8 cellular contexts compared by ENCODE assay signal in the genomic region with DNA sequence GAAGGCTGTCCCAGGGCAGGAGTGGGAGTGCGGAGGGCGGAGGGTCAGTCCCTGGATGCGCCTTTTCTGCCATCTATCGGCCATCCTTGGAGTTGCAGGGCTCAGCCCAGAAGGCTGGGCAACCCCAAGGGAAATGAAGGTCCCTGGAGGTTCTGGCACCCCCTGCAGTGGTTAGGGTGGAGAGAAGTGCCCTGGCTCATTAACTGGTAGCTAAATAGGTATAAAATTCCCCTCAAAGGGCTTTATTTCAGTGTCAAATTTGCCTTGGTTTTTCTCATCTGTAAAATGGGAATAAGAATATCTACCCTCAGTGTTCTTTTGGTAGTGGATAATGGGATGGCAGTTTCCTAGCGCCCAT. TPM values are rescaled to one million over a fixed set of nuclear protein-coding genes. Genes with fewer than 3 reads are reported as not detected.
DNase-seq lines count a peak whose midpoint lies in the region; ATAC-seq and TF ChIP-seq lines count a peak whose summit lies in the region.

No MANE protein-coding gene starts in this region.

- CTCF ChIA-PET in A673 (lab: Charles Lee) = no interaction called here
- CTCF ChIA-PET in Panc1 (lab: Charles Lee) = interaction anchor here (0.7 to 1.2 kb wide), 6 partner anchors 17 to 68 kb away, joined by 3 to 6 read pairs (median 4); no protein-coding TSS in a partner anchor

- POLR2A ChIA-PET in A673 (lab: Charles Lee; ENCODE audit: low non-redundant PET) (no interaction called here), Panc1 (lab: Charles Lee) (no interaction called here)

- H3K4me3 ChIP-seq in A673 (ENCODE audit: low read depth, low read length, poor library complexity, severe bottlenecking) = no peak overlapping the region
- H3K4me3 ChIP-seq in Panc1 (ENCODE audit: low read depth in 2 of 2, low read length in 2 of 2) = peak overlapping the region; percentile 17 to 29; a peak in 3 of 4 replicates
- peak overlapping the region; percentile 12 for H3K4me3 ChIP-seq in fibroblast of mammary gland (ENCODE audit: control insufficient read depth, low read depth, low read length)

- H3K27ac Mint-ChIP-seq in activated T-cell treated with anti-CD3 and anti-CD28 coated beads, Interleukin-2, amount 50 U/mL, for 24 hours = no peak overlapping the region
- no peak overlapping the region for H3K27ac Mint-ChIP-seq in neural crest cell (ENCODE audit: unreplicated experiment)

- H3K9me3 Mint-ChIP-seq in activated T-cell treated with anti-CD3 and anti-CD28 coated beads, Interleukin-2, amount 50 U/mL, for 24 hours = no peaks in the 10 kb centered on the region
- H3K9me3 Mint-ChIP-seq in neural crest cell = no peaks in the 10 kb centered on the region

- H3K4me1 ChIP-seq in A673 (ENCODE audit: insufficient read depth, low read length, poor library complexity, severe bottlenecking) (no peaks in the 10 kb centered on the region), Panc1 (ENCODE audit: control insufficient read depth, insufficient read depth, low read length) (peaks cover 8% of the 10 kb centered on the region)

- no peaks in the 10 kb centered on the region for H3K9me3 ChIP-seq in A673 (ENCODE audit: low read depth, low read length, poor library complexity, severe bottlenecking)
- no peaks in the 10 kb centered on the region for H3K9me3 ChIP-seq in Panc1 (ENCODE audit: control insufficient read depth, insufficient read depth, low read depth, low read length)

- DNase-seq in A673 (ENCODE audit: low spot score) = peak; percentile 66
- peak; percentile 81 for DNase-seq in HK-2 (ENCODE audit: unreplicated experiment)
- peak; percentile 32 for DNase-seq in Panc1 (ENCODE audit: low read depth, low spot score)
- DNase-seq in activated T-cell treated with anti-CD3 and anti-CD28 coated beads, Interleukin-2, amount 50 U/mL, for 24 hours = peak; percentile 88
- peak; percentile 49 for DNase-seq in fibroblast of mammary gland (ENCODE audit: low read depth)
- DNase-seq in neural crest cell (ENCODE audit: low read depth, low spot score) = peak; percentile 84
- peak in 47 of 49 donors; percentile 4 to 78 (median 50) for DNase-seq in substantia nigra (lab: John Stamatoyannopoulos, UW)

- intact Hi-C loops in A673 (cut with micrococcal nuclease; ENCODE audit: unreplicated experiment) (loop anchor here (1.0 kb wide), 1 partner anchor 66 kb away; no protein-coding TSS in a partner anchor), Panc1 (cut with micrococcal nuclease; ENCODE audit: unreplicated experiment) (no loop called here)

- BruUV-seq in A673 (replicated peaks; lab: Mats Ljungman, UMichigan) = no TSS peak
- no TSS peak for BruUV-seq in Panc1 (replicated peaks; lab: Mats Ljungman, UMichigan)

- peaks cover 12% of the 10 kb centered on the region for H3K4me1 Mint-ChIP-seq in activated T-cell treated with anti-CD3 and anti-CD28 coated beads, Interleukin-2, amount 50 U/mL, for 24 hours (ENCODE audit: low read depth)
- peaks cover 25% of the 10 kb centered on the region for H3K4me1 Mint-ChIP-seq in neural crest cell

- in situ Hi-C loops in Panc1 (cut with HindIII; ENCODE audit: low pct_unique_long_range_greater_than_20kb, low sequenced_read_pairs) = no loop called here

- peak overlapping the region; percentile 62 for H3K4me3 Mint-ChIP-seq in activated T-cell treated with anti-CD3 and anti-CD28 coated beads, Interleukin-2, amount 50 U/mL, for 24 hours
- H3K4me3 Mint-ChIP-seq in neural crest cell = peak overlapping the region; percentile 44

- ATAC-seq in GM18498 (IDR thresholded peaks at IDR 0.05; ENCODE audit: unreplicated experiment) (peak; percentile 61), Panc1 (peak; percentile 93)

- H3K36me3 ChIP-seq in A673 (ENCODE audit: insufficient read depth, low read length, poor library complexity, severe bottlenecking) = no peaks in the 10 kb centered on the region
- no peaks in the 10 kb centered on the region for H3K36me3 ChIP-seq in Panc1 (ENCODE audit: control insufficient read depth, insufficient read depth, low read length)

- H3K36me3 Mint-ChIP-seq in activated T-cell treated with anti-CD3 and anti-CD28 coated beads, Interleukin-2, amount 50 U/mL, for 24 hours (ENCODE audit: low read depth) = no peaks in the 10 kb centered on the region
- H3K36me3 Mint-ChIP-seq in neural crest cell (ENCODE audit: low read depth) = no peaks in the 10 kb centered on the region

- H3K27me3 ChIP-seq in A673 (replicated peaks; ENCODE audit: insufficient read depth, low read depth, low read length, poor library complexity) = no peaks in the 10 kb centered on the region
- no peaks in the 10 kb centered on the region for H3K27me3 ChIP-seq in Panc1 (ENCODE audit: control insufficient read depth, insufficient read depth, low read length)

- TF ChIP-seq CTCF in A673 (conservative IDR thresholded peaks at IDR 0.05; ENCODE audit: low read depth, low read length) = peak; percentile 73
- peak; percentile 98 for TF ChIP-seq CTCF in Panc1 (IDR thresholded peaks at IDR 0.05)
- peak; percentile 97 for TF ChIP-seq CTCF in fibroblast of mammary gland (conservative IDR thresholded peaks at IDR 0.05; ENCODE audit: control insufficient read depth, insufficient read depth, low read depth, low read length)
- TF ChIP-seq CTCF in neural crest cell (conservative IDR thresholded peaks at IDR 0.05) = peak; percentile 88

- H3K27ac ChIP-seq in A673 (ENCODE audit: low read depth, low read length, poor library complexity, severe bottlenecking) = no peak overlapping the region
- H3K27ac ChIP-seq in Panc1 (ENCODE audit: low read length) = no peak overlapping the region
- H3K27ac ChIP-seq in substantia nigra (ENCODE audit: low read depth, low read length, poor library complexity, severe bottlenecking) = no peak overlapping the region

- peaks cover 18% of the 10 kb centered on the region for H3K27me3 Mint-ChIP-seq in activated T-cell treated with anti-CD3 and anti-CD28 coated beads, Interleukin-2, amount 50 U/mL, for 24 hours
- peaks cover 3% of the 10 kb centered on the region for H3K27me3 Mint-ChIP-seq in neural crest cell (ENCODE audit: low read depth)

RNA-seq across cellular contexts. Expression of a gene that starts 22.4 kb away (rescaled TPM):
- total RNA-seq in A673 (2021) (26.9 and 37.3 TPM in 2 replicates), Panc1 (2021; ENCODE audit: unreplicated experiment) (31.6 TPM), neural crest cell (46.8 and 52.8 TPM in 2 replicates)
- polyA plus RNA-seq in Panc1 (2012; ENCODE audit: insufficient read length) = 25.8 TPM

RNA-seq across cellular contexts. Expression of a gene that starts 30.4 kb away (rescaled TPM):
- total RNA-seq in A673 (2021) (177 and 178 TPM in 2 replicates), Panc1 (2021; ENCODE audit: unreplicated experiment) (215 TPM), neural crest cell (245 and 249 TPM in 2 replicates)
- polyA plus RNA-seq in Panc1 (2012; ENCODE audit: insufficient read length) = 108 TPM

RNA-seq across cellular contexts. Expression of a gene that starts 53.9 kb away (rescaled TPM):
- total RNA-seq in A673 (2021) = 0.80 and 0.90 TPM in 2 replicates
- total RNA-seq in Panc1 (2021; ENCODE audit: unreplicated experiment) = 3.2 TPM
- 2.5 TPM for polyA plus RNA-seq in Panc1 (2012; ENCODE audit: insufficient read length)
- 17.7 and 18.7 TPM in 2 replicates for total RNA-seq in neural crest cell

Comparison
In these comparisons a context has a peak if more than half of its experiments do, and no peak if none do; other contexts are left out.
1. DNase-seq: peak in every context shown above with its lines; median percentile 88 in activated T-cell treated with anti-CD3 and anti-CD28 coated beads, Interleukin-2, amount 50 U/mL, for 24 hours; 84 in neural crest cell; 81 in HK-2; 66 in A673; 50 in substantia nigra; 49 in fibroblast of mammary gland; 32 in Panc1.